In genomic region chr14:67729072-67729561, GRCh38 we compare ENCODE assay signal across 16 cellular contexts.
DNase-seq lines count a peak whose midpoint lies in the region; FAIRE-seq and TF ChIP-seq lines count a peak whose summit lies in the region.
"Had no signal": no experiment of that assay in that cellular context is flagged by ENCODE, and none has a peak within 500 bp of the region (broad histone marks: within the 10 kb centered on the region; RNA-seq: fewer than 3 reads in every experiment).

No MANE protein-coding gene starts in this region.

- H3K4me3 ChIP-seq in iPS-18a (ENCODE audit: low read length) (peak overlapping the region; percentile 7), neuron (ENCODE audit: low read length) (no peak overlapping the region)
- H3K4me3 ChIP-seq: cardiac muscle cell, esophagus muscularis mucosa, thoracic aorta had no signal

- H2AFZ ChIP-seq in neuron (ENCODE audit: low read depth, low read length) = peak overlapping the region; percentile 28

- H3K36me3 ChIP-seq in iPS-18a (ENCODE audit: control insufficient read depth, low read depth, low read length) = no peaks in the 10 kb centered on the region
- no peaks in the 10 kb centered on the region for H3K36me3 ChIP-seq in neuron (ENCODE audit: insufficient read depth, low read length)
- H3K36me3 ChIP-seq: cardiac muscle cell, esophagus muscularis mucosa, thoracic aorta had no signal

- H3K27ac ChIP-seq in iPS-18a (ENCODE audit: low read length) = no peak overlapping the region
- H3K27ac ChIP-seq: cardiac muscle cell, esophagus muscularis mucosa, thoracic aorta had no signal

- no peak for FAIRE-seq in H54 (lab: Jason Lieb, UNC)

- H3K27me3 ChIP-seq in iPS-18a (ENCODE audit: control insufficient read depth, insufficient read depth, low read length) (no peaks in the 10 kb centered on the region), neuron (ENCODE audit: insufficient read depth, low read length) (no peaks in the 10 kb centered on the region)
- H3K27me3 ChIP-seq: cardiac muscle cell had no signal

- peak; percentile 90 for DNase-seq in DMS79 treated with DMSO at 0.1 percent for 48 hours (lab: John Stamatoyannopoulos, UW)
- DNase-seq in amniotic epithelial cell (ENCODE audit: low read depth) = peak; percentile 16
- DNase-seq in NCI-H446 (lab: John Stamatoyannopoulos, UW) = no peak
- no peak for DNase-seq in H54 (ENCODE audit: insufficient read length, low spot score)
- no peak for DNase-seq in NCI-H1694 (lab: John Stamatoyannopoulos, UW)
- DNase-seq in erythroblast (lab: John Stamatoyannopoulos, UW) = no peak
- DNase-seq: activated CD8-positive, alpha-beta T cell treated with anti-CD3 and anti-CD28 coated beads, Interleukin-2, amount 10 ng/mL, durations not matched to agents 7 days and 5 days; activated naive CD4-positive, alpha-beta T cell; COR-L47; MM.1S; NCI-H446 treated with DMSO at 0.1 percent for 48 hours had no signal

- TF ChIP-seq POLR2A in H54 (IDR thresholded peaks at IDR 0.05; ENCODE audit: low read depth, low read length) = no peak
- TF ChIP-seq POLR2A in erythroblast (IDR thresholded peaks at IDR 0.05; ENCODE audit: low read length) = no peak

- no peaks in the 10 kb centered on the region for H3K9me3 ChIP-seq in iPS-18a (ENCODE audit: control insufficient read depth, low read depth, low read length)
- peaks cover 3% of the 10 kb centered on the region for H3K9me3 ChIP-seq in neuron (ENCODE audit: low read length)
- H3K9me3 ChIP-seq: esophagus muscularis mucosa, thoracic aorta had no signal

- H3K4me1 ChIP-seq in iPS-18a (ENCODE audit: control insufficient read depth, low read depth, low read length) = peaks cover 16% of the 10 kb centered on the region
- H3K4me1 ChIP-seq in neuron (ENCODE audit: insufficient read depth, low read length) = no peaks in the 10 kb centered on the region
- H3K4me1 ChIP-seq: esophagus muscularis mucosa had no signal

- H3K9ac ChIP-seq in iPS-18a (ENCODE audit: low read length) = peak overlapping the region; percentile 48

Comparison
In these comparisons a context has a peak if more than half of its experiments do, and no peak if none do; other contexts are left out.
1. DNase-seq: peak in DMS79 treated with DMSO at 0.1 percent for 48 hours (single experiment) and amniotic epithelial cell (single experiment); none in NCI-H446 (0 of 2), H54 (single experiment), NCI-H1694 (single experiment) and erythroblast (0 of 2).